Comparison of ENCODE assay signal across 8 cellular contexts in genomic region chr11:45655347-45655756, GRCh38. TPM values are rescaled to one million over a fixed set of nuclear protein-coding genes. Genes with fewer than 3 reads are reported as not detected.
DNase-seq lines count a peak whose midpoint lies in the region; ATAC-seq and TF ChIP-seq lines count a peak whose summit lies in the region.

No MANE protein-coding gene starts in this region.

- intact Hi-C loops in gastrocnemius medialis (cut with DNase I; ENCODE audit: low total_unique reads) = loop anchor here (1.0 kb wide), 3 partner anchors 117 to 284 kb away; no protein-coding TSS in a partner anchor

- in situ Hi-C loops in gastrocnemius medialis (cut with MboI; ENCODE audit: low sequenced_read_pairs in 4 of 4) = loop anchor here in 3 of 4 donors (25.0 kb wide), 2 partner anchors 107 to 293 kb away; no protein-coding TSS in a partner anchor

- TF ChIP-seq CTCF in AG09309 (IDR thresholded peaks at IDR 0.05; ENCODE audit: control insufficient read depth, insufficient read depth, low read depth, low read length, missing control alignments) (peak; percentile 98), gastrocnemius medialis (IDR thresholded peaks at IDR 0.05 in 4 of 5, conservative IDR thresholded peaks at IDR 0.05 in 1 of 5) (peak; percentile 79 to 95 (median 85))

- H3K27me3 ChIP-seq in gastrocnemius medialis = peaks cover 0 to 5% (median 5%) of the 10 kb centered on the region in 3 donors

- peaks cover 11 to 17% of the 10 kb centered on the region in 2 donors for H3K4me1 ChIP-seq in gastrocnemius medialis

- DNase-seq in AG09309 (ENCODE audit: low read depth) (peak; percentile 8), NCI-H146 (lab: John Stamatoyannopoulos, UW) (peak; percentile 69), T-helper 22 cell (ENCODE audit: low read depth) (peak; percentile 19), astrocyte of the hippocampus (ENCODE audit: low read depth, low spot score) (peak; percentile 88), hippocampal formation (lab: John Stamatoyannopoulos, UW) (peak; percentile 67 to 69), gastrocnemius medialis (peak; percentile 38 to 63)

- ATAC-seq in GM18907 (IDR thresholded peaks at IDR 0.05; ENCODE audit: unreplicated experiment) = peak; percentile 63
- peak; percentile 78 to 79 for ATAC-seq in gastrocnemius medialis
- ATAC-seq in GM18517 (IDR thresholded peaks at IDR 0.05; ENCODE audit: unreplicated experiment) = no peak

- H3K36me3 ChIP-seq in gastrocnemius medialis = no peaks in the 10 kb centered on the region

- no peak for TF ChIP-seq POLR2A in gastrocnemius medialis (IDR thresholded peaks at IDR 0.05)

- H3K4me3 ChIP-seq in AG09309 (ENCODE audit: control insufficient read depth, low read depth, low read length) (no peak overlapping the region), gastrocnemius medialis (no peak overlapping the region)

- no peak overlapping the region for H3K27ac ChIP-seq in gastrocnemius medialis

- H3K9me3 ChIP-seq in gastrocnemius medialis = no peaks in the 10 kb centered on the region

RNA-seq across cellular contexts. Expression of gene CHST1, which starts 10.1 kb away (rescaled TPM):
- 1 to 10 TPM; 4.5 to 5.6 (median 5.0) TPM for total RNA-seq in gastrocnemius medialis

Comparison
In these comparisons a context has a peak if more than half of its experiments do, and no peak if none do; other contexts are left out.
1. DNase-seq: peak in every context shown above with its lines; median percentile 88 in astrocyte of the hippocampus; 69 in NCI-H146; 68 in hippocampal formation; 50 in gastrocnemius medialis; 19 in T-helper 22 cell; 8 in AG09309.